8 cellular contexts compared by ENCODE assay signal in the genomic region with DNA sequence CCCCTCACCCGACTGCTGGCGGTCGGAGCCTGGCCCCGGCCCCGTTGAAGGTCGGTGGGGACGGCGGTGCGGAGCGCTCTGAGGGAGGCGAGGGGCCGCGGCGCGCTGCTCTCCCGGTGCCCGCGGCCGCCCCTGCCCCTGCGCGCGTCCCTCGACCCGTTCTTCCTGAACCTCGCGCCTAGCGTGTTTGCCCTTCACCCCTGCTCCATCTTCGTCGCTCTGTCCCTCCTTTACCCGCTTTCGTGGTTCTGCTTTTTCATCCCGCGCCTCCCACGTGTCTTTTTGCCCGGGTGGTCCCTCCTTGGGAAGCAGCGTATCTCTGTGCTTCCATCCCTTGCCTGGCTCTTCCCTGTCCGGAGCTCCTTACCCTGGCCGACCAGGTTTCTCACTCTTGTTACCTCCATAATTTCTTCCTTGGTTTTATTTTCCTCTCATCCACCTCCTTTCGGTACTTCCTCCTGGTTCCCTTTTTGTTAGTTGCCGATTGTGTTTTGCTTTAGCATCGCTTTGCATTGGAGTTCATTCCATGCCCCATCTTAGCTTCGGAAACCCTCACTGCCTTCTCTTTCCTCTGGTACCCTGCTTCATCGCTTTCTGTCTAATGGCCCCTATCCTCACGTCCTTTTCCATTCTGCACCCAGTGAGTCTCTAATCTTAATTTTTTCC. TPM values are rescaled to one million over a fixed set of nuclear protein-coding genes. Genes with fewer than 3 reads are reported as not detected.
DNase-seq lines count a peak whose midpoint lies in the region; ATAC-seq and TF ChIP-seq lines count a peak whose summit lies in the region.

No MANE protein-coding gene starts in this region.

- H3K9me3 ChIP-seq in left lung = no peaks in the 10 kb centered on the region

- TF ChIP-seq CTCF in RWPE1 (conservative IDR thresholded peaks at IDR 0.05; ENCODE audit: low read depth) (no peak), chondrocyte (IDR thresholded peaks at IDR 0.05) (no peak), left lung (IDR thresholded peaks at IDR 0.05) (no peak)

- H3K27me3 Mint-ChIP-seq in chondrocyte (ENCODE audit: low read depth) = no peaks in the 10 kb centered on the region

- ATAC-seq in GM19025 (IDR thresholded peaks at IDR 0.05; ENCODE audit: low read depth, unreplicated experiment) = peak; percentile 16
- peak; percentile 27 for ATAC-seq in HG03280 (IDR thresholded peaks at IDR 0.05; ENCODE audit: unreplicated experiment)
- ATAC-seq in left lung = peak; percentile 51

- intact Hi-C loops in left lung (cut with DNase I) = no loop called here

- CTCF ChIA-PET in RWPE1 (lab: Yijun Ruan, JAX) = interaction anchor here (0.6 to 4.3 kb wide), 3 partner anchors 44 to 98 kb away, joined by 3 to 18 read pairs (median 4); no protein-coding TSS in a partner anchor

- POLR2A ChIA-PET in RWPE1 (lab: Yijun Ruan, JAX; ENCODE audit: low non-redundant PET) = interaction anchor here (0.7 kb wide), 1 partner anchor 171 kb away, joined by 3 read pairs; no protein-coding TSS in a partner anchor

- peak overlapping the region; percentile 92 for H3K27ac Mint-ChIP-seq in chondrocyte (ENCODE audit: unreplicated experiment)

- H3K36me3 ChIP-seq in left lung = peaks cover 0 to 11% of the 10 kb centered on the region in 2 donors

- H3K4me1 Mint-ChIP-seq in chondrocyte (ENCODE audit: low read depth) = peaks cover 19% of the 10 kb centered on the region

- peaks cover 0 to 14% of the 10 kb centered on the region in 2 donors for H3K4me1 ChIP-seq in left lung

- no peaks in the 10 kb centered on the region for H3K36me3 Mint-ChIP-seq in chondrocyte (ENCODE audit: low read depth)

- H3K27me3 ChIP-seq in left lung = no peaks in the 10 kb centered on the region

- H3K9me3 Mint-ChIP-seq in chondrocyte (ENCODE audit: low read depth) = no peaks in the 10 kb centered on the region

- H3K4me3 Mint-ChIP-seq in chondrocyte (ENCODE audit: unreplicated experiment) = peak overlapping the region; percentile 95

- H3K4me3 ChIP-seq in left lung = peak overlapping the region; percentile 89 to 95

- DNase-seq in COLO668 (lab: John Stamatoyannopoulos, UW; ENCODE audit: unreplicated experiment) (peak; percentile 48), RWPE1 (ENCODE audit: low spot score) (peak; percentile 18), chondrocyte (ENCODE audit: low spot score) (no peak), left lung (peak in 1 of 2 donors; percentile 37), substantia nigra (lab: John Stamatoyannopoulos, UW) (peak in 20 of 49 donors; percentile 17 to 62 (median 42)), NCI-H1048 (lab: John Stamatoyannopoulos, UW) (no peak)

- H3K27ac ChIP-seq in RWPE1 (peak overlapping the region; percentile 82), left lung (peak overlapping the region; percentile 77 to 78), substantia nigra (ENCODE audit: low read depth, low read length, poor library complexity, severe bottlenecking) (peak overlapping the region; percentile 86)

RNA-seq across cellular contexts. Expression of gene FAM135A, which starts 0.7 kb away (rescaled TPM):
- total RNA-seq in chondrocyte = 8.8 to 11.9 TPM (median 10.6 TPM) in 3 replicates
- total RNA-seq in left lung = 10 to 100 TPM; 26.4 to 28.8 TPM

Comparison
In these comparisons a context has a peak if more than half of its experiments do, and no peak if none do; other contexts are left out.
1. DNase-seq: peak in COLO668 (single experiment) and RWPE1 (single experiment); none in chondrocyte (single experiment) and NCI-H1048 (single experiment).
2. Peak in every context shown above with its lines, with median percentiles within 50 percentile points of each other: ATAC-seq and H3K27ac ChIP-seq.